Comparison of ENCODE assay signal across 17 cellular contexts in the genomic region with DNA sequence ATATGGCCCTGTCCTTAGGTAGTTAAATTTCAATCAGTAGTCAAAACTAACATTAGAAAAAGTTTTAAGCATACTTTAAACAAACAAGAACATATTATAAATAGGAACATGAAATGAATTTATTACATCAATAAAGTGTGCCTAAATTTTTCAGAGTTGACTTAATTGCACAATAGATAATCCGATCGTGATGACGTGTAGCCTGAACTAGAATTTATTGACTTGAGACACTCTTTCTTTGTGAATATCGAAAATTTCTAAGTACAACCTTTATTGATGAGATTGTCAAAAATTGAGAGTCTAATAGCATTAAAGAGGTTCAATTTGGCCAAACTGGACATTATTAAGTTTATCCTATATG. TPM values are rescaled to one million over a fixed set of nuclear protein-coding genes. Genes with fewer than 3 reads are reported as not detected.
DNase-seq lines count a peak whose midpoint lies in the region; TF ChIP-seq lines count a peak whose summit lies in the region.
"Had no signal": no experiment of that assay in that cellular context is flagged by ENCODE, and none has a peak within 500 bp of the region (broad histone marks: within the 10 kb centered on the region; RNA-seq: fewer than 3 reads in every experiment).

No MANE protein-coding gene starts in this region.

- TF ChIP-seq POLR2A in thyroid gland (IDR thresholded peaks at IDR 0.05) = no peak

- in situ Hi-C loops in GM13977 (cut with MboI; ENCODE audit: low pct_unique_long_range_greater_than_20kb, low sequenced_read_pairs, unreplicated experiment) = no loop called here

- intact Hi-C loops in thyroid gland (cut with DNase I) (no loop called here), colonic mucosa (cut with DNase I) (no loop called here)

- H3K4me3 ChIP-seq in LNCaP clone FGC (ENCODE audit: low read depth, low read length) (no peak overlapping the region), muscle layer of colon (ENCODE audit: low read depth in 1 of 2, low read length in 2 of 2) (peak overlapping the region in 1 of 2 donors; percentile 29), thyroid gland (replicated peaks in 1 of 3) (no peak overlapping the region), colonic mucosa (no peak overlapping the region)

- H3K27me3 ChIP-seq in muscle layer of colon (ENCODE audit: control insufficient read depth in 1 of 2, insufficient read depth in 2 of 2, low read length in 2 of 2) (no peaks in the 10 kb centered on the region), thyroid gland (no peaks in the 10 kb centered on the region), colonic mucosa (no peaks in the 10 kb centered on the region)

- H3K9me3 ChIP-seq in muscle layer of colon (ENCODE audit: low read length) (no peaks in the 10 kb centered on the region), thyroid gland (no peaks in the 10 kb centered on the region), colonic mucosa (no peaks in the 10 kb centered on the region)

- DNase-seq in LNCaP clone FGC (ENCODE audit: low read depth) (peak; percentile 43), thyroid gland (no peak), colonic mucosa (no peak), GM13977 (ENCODE audit: low spot score) (no peak)
- no peak for DNase-seq in central memory CD4-positive, alpha-beta T cell
- DNase-seq: activated CD8-positive, alpha-beta T cell treated with anti-CD3 and anti-CD28 coated beads for 36 hours; activated T-cell treated with anti-CD3 and anti-CD28 coated beads, Interleukin-2, amount 50 U/mL, for 48 hours; effector CD8-positive, alpha-beta T cell; Karpas-422; NCI-H1092 treated with DMSO at 0.1 percent for 48 hours; NCI-H524 treated with DMSO at 0.1 percent for 48 hours; SHP77 treated with DMSO at 0.1 percent for 48 hours; stimulated activated CD4-positive, alpha-beta T cell treated with anti-CD3 and anti-CD28 coated beads, Interleukin-2, amount 100 ng/mL, for 24 hours; stimulated activated naive CD8-positive, alpha-beta T cell treated with anti-CD3 and anti-CD28 coated beads, Interleukin-15, amount 100 ng/mL, for 72 hours; T-helper 2 cell had no signal

- H3K36me3 ChIP-seq in muscle layer of colon (ENCODE audit: insufficient read depth, low read length) (peaks cover 10% of the 10 kb centered on the region), thyroid gland (no peaks in the 10 kb centered on the region), colonic mucosa (no peaks in the 10 kb centered on the region)

- peak overlapping the region; percentile 62 for H3K27ac ChIP-seq in cingulate gyrus (ENCODE audit: low read depth, low read length)
- peak overlapping the region; percentile 81 for H3K27ac ChIP-seq in muscle layer of colon (ENCODE audit: low read depth, low read length)
- peak overlapping the region in 2 of 3 donors; percentile 27 to 64 for H3K27ac ChIP-seq in thyroid gland
- no peak overlapping the region for H3K27ac ChIP-seq in colonic mucosa

- H3K4me1 ChIP-seq in muscle layer of colon (ENCODE audit: insufficient read depth, low read length) (peaks cover 57% of the 10 kb centered on the region), thyroid gland (no peaks in the 10 kb centered on the region), colonic mucosa (no peaks in the 10 kb centered on the region)

- no peak overlapping the region for H3K9ac ChIP-seq in muscle layer of colon (ENCODE audit: low read length)
- H3K9ac ChIP-seq in colonic mucosa (ENCODE audit: low read depth in 2 of 2, low read length in 2 of 2) = no peak overlapping the region

- WGBS in thyroid gland, 2 donors = 87 to 91% methylated on average over 4 of the region's 4 CpGs

- no peak for TF ChIP-seq CTCF in LNCaP clone FGC (IDR thresholded peaks at IDR 0.05; ENCODE audit: control insufficient read depth, extremely low read depth, insufficient read depth)
- no peak for TF ChIP-seq CTCF in thyroid gland (IDR thresholded peaks at IDR 0.05)
- TF ChIP-seq CTCF in colonic mucosa (IDR thresholded peaks at IDR 0.05) = no peak
- TF ChIP-seq CTCF in GM13977 (IDR thresholded peaks at IDR 0.05; ENCODE audit: extremely low read depth, insufficient read depth, missing control alignments) = no peak

RNA-seq across cellular contexts. Expression of gene CALD1, which starts 56.0 kb away (rescaled TPM):
- total RNA-seq in thyroid gland (100 to 1,000 TPM; 141 to 223 (median 169) TPM), colonic mucosa (100 to 1,000 TPM in 1 of 2 donors, 10 to 100 TPM in 1; 27.4 to 193 TPM)
